Comparison of ENCODE assay signal across 1 cellular context in the genomic region with DNA sequence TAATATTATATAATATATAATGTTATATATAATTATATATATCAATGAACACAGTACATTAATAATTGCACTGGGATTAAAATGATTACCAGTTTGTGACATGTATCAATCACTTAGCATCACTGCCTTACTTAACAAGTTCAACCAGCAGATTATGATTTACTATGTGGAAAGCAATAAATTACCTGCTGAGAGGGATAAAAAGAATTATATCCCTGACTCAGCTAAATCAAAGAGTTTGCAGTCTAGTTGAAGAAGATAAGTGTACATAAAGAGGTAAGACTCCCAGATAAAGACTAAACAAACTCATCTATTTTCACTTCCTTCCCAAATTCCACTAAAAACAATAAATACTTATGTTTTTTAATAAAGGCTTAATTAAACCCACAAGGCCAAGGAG.
TF ChIP-seq lines count a peak whose summit lies in the region.

No MANE protein-coding gene starts in this region.

TF ChIP-seq in IMR-90, 13 proteins besides CTCF, POLR2A, EP300 and RAD21:
- TF ChIP-seq, protein P1, sequence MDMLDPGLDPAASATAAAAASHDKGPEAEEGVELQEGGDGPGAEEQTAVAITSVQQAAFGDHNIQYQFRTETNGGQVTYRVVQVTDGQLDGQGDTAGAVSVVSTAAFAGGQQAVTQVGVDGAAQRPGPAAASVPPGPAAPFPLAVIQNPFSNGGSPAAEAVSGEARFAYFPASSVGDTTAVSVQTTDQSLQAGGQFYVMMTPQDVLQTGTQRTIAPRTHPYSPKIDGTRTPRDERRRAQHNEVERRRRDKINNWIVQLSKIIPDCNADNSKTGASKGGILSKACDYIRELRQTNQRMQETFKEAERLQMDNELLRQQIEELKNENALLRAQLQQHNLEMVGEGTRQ (IDR thresholded peaks at IDR 0.05; ENCODE audit: low read depth, low read length), result no peak
- peak; percentile 94 for TF ChIP-seq MAFK (IDR thresholded peaks at IDR 0.05; ENCODE audit: low read depth, low read length)
